In genomic region chr4:118276551-118276950, GRCh38 we compare ENCODE assay signal across 14 cellular contexts.
DNase-seq lines count a peak whose midpoint lies in the region; ATAC-seq, FAIRE-seq and TF ChIP-seq lines count a peak whose summit lies in the region.
"Had no signal": no experiment of that assay in that cellular context is flagged by ENCODE, and none has a peak within 500 bp of the region (broad histone marks: within the 10 kb centered on the region; RNA-seq: fewer than 3 reads in every experiment).

No MANE protein-coding gene starts in this region.

- no TSS peak for BruUV-seq in Caco-2 (replicated peaks; lab: Mats Ljungman, UMichigan)

- H3K4me3 ChIP-seq in Caco-2 (ENCODE audit: low read depth, low read length), result no peak overlapping the region
- no peak overlapping the region; the same call in 1 of the 2 replicates for H3K4me3 ChIP-seq in LNCaP clone FGC (ENCODE audit: low read depth, low read length)
- H3K4me3 ChIP-seq in prostate gland, result no peak overlapping the region
- no peak overlapping the region for H3K4me3 ChIP-seq in vagina

- TF ChIP-seq POLR2A in prostate gland (IDR thresholded peaks at IDR 0.05) (no peak), vagina (IDR thresholded peaks at IDR 0.05) (no peak)

- TF ChIP-seq CTCF in Caco-2 (IDR thresholded peaks at IDR 0.05; ENCODE audit: insufficient read depth in 1 of 2, low read depth in 1 of 2, low read length in 1 of 2, severe bottlenecking in 1 of 2, unreplicated experiment in 1 of 2), result no peak
- no peak for TF ChIP-seq CTCF in LNCaP clone FGC (IDR thresholded peaks at IDR 0.05; ENCODE audit: control insufficient read depth, extremely low read depth, insufficient read depth)
- no peak for TF ChIP-seq CTCF in prostate gland (IDR thresholded peaks at IDR 0.05)
- no peak for TF ChIP-seq CTCF in vagina (IDR thresholded peaks at IDR 0.05)

- POLR2A ChIA-PET in Caco-2 (lab: Charles Lee), result no interaction called here

- CTCF ChIA-PET in Caco-2 (lab: Charles Lee), result interaction anchor here (0.5 kb wide), 1 partner anchor 76 kb away, joined by 5 read pairs; the partner anchor contains the start of gene PRSS12

- ATAC-seq in HG02885 (IDR thresholded peaks at IDR 0.05; ENCODE audit: poor library complexity, unreplicated experiment) (no peak), GM21723 (IDR thresholded peaks at IDR 0.05; ENCODE audit: unreplicated experiment) (no peak)
- ATAC-seq: GM12878, PC-3 had no signal

- peaks cover 5% of the 10 kb centered on the region for H3K4me1 Mint-ChIP-seq in Caco-2 (ENCODE audit: low read depth, unreplicated experiment)

- peaks cover 33% of the 10 kb centered on the region for H3K4me1 ChIP-seq in Caco-2
- peaks cover 6% of the 10 kb centered on the region for H3K4me1 ChIP-seq in prostate gland (replicated peaks)
- peaks cover 24% of the 10 kb centered on the region for H3K4me1 ChIP-seq in vagina

- no peaks in the 10 kb centered on the region for H3K27me3 Mint-ChIP-seq in Caco-2 (ENCODE audit: insufficient read depth, unreplicated experiment)
- H3K27me3 Mint-ChIP-seq: CD8-positive, alpha-beta memory T cell had no signal

- peaks cover 36% of the 10 kb centered on the region for H3K36me3 Mint-ChIP-seq in Caco-2 (ENCODE audit: insufficient read depth, unreplicated experiment)

- H3K27ac ChIP-seq in prostate gland (peak overlapping the region; percentile 23 to 93), vagina (no peak overlapping the region)

- no peaks in the 10 kb centered on the region for H3K27me3 ChIP-seq in Caco-2 (replicated peaks; ENCODE audit: control insufficient read depth, insufficient read depth, low read length)
- H3K27me3 ChIP-seq in prostate gland (replicated peaks; ENCODE audit: insufficient read depth), result no peaks in the 10 kb centered on the region
- H3K27me3 ChIP-seq in vagina, result no peaks in the 10 kb centered on the region
- H3K27me3 ChIP-seq: BE2C had no signal

- no peaks in the 10 kb centered on the region for H3K9me3 ChIP-seq in Caco-2
- H3K9me3 ChIP-seq in prostate gland, result no peaks in the 10 kb centered on the region
- H3K9me3 ChIP-seq in vagina, result no peaks in the 10 kb centered on the region
- H3K9me3 ChIP-seq: BE2C had no signal

- peak overlapping the region; percentile 96 for H3K4me3 Mint-ChIP-seq in Caco-2 (ENCODE audit: unreplicated experiment)

- H3K27ac Mint-ChIP-seq in Caco-2 (ENCODE audit: unreplicated experiment), result no peak overlapping the region

- DNase-seq in Caco-2, result no peak
- DNase-seq in LNCaP clone FGC (ENCODE audit: low read depth), result peak; percentile 58
- DNase-seq in prostate gland (ENCODE audit: low spot score), result no peak
- no peak for DNase-seq in vagina (ENCODE audit: extremely low spot score in 2 of 2)
- DNase-seq: BE2C; CD8-positive, alpha-beta memory T cell; NCI-H1048; NCI-H226; NCI-H526 treated with DMSO at 0.1 percent for 48 hours; PC-3 had no signal

- peak; percentile 61 for FAIRE-seq in islet of Langerhans (lab: Jason Lieb, UNC)
- FAIRE-seq: GM12878 had no signal

- intact Hi-C loops in Caco-2 (cut with micrococcal nuclease; ENCODE audit: unreplicated experiment), result loop anchor here (10.0 kb wide), 1 partner anchor 1142 kb away; no protein-coding TSS in a partner anchor
- intact Hi-C loops in prostate gland (cut with DNase I), result no loop called here
- intact Hi-C loops in vagina (cut with DNase I), result no loop called here

- H3K36me3 ChIP-seq in Caco-2 (ENCODE audit: control insufficient read depth, insufficient read depth, low read length) (peaks cover 1% of the 10 kb centered on the region; the same call in 1 of the 2 replicates), prostate gland (no peaks in the 10 kb centered on the region), vagina (no peaks in the 10 kb centered on the region)

- H3K9me3 Mint-ChIP-seq in Caco-2 (ENCODE audit: unreplicated experiment), result no peaks in the 10 kb centered on the region
- H3K9me3 Mint-ChIP-seq: CD8-positive, alpha-beta memory T cell had no signal

- WGBS in prostate gland, result 36% methylated on average over 2 of the region's 2 CpGs
